ENCODE assay signal across 19 cellular contexts in genomic region chr2:100983684-100984310, GRCh38. TPM values are rescaled to one million over a fixed set of nuclear protein-coding genes. Genes with fewer than 3 reads are reported as not detected.
A peak's percentile ranks its signal among the peaks of the same experiment; 100 is the strongest.
DNase-seq lines count a peak whose midpoint lies in the region; ATAC-seq and TF ChIP-seq lines count a peak whose summit lies in the region.
"Had no signal": no experiment of that assay in that cellular context is flagged by ENCODE, and none has a peak within 500 bp of the region (broad histone marks: within the 10 kb centered on the region; RNA-seq: fewer than 3 reads in every experiment).

No MANE protein-coding gene starts in this region.

- ATAC-seq in left lung, result peak; percentile 28
- no peak for ATAC-seq in HG03342 (IDR thresholded peaks at IDR 0.05; ENCODE audit: unreplicated experiment)
- no peak for ATAC-seq in GM19397 (IDR thresholded peaks at IDR 0.05; ENCODE audit: unreplicated experiment)

- WGBS in smooth muscle cell (ENCODE audit: low lambda C conversion rate), result 59% methylated on average over 11 of the region's 11 CpGs

- H3K9me3 ChIP-seq in OCI-LY1 (ENCODE audit: low read length) (no peaks in the 10 kb centered on the region), left lung (no peaks in the 10 kb centered on the region), smooth muscle cell (replicated peaks; ENCODE audit: low read depth) (no peaks in the 10 kb centered on the region)
- H3K9me3 ChIP-seq: Caco-2, esophagus squamous epithelium, MG63, neutrophil, SJCRH30, suprapubic skin had no signal

- H3K36me3 ChIP-seq in OCI-LY1 (ENCODE audit: insufficient read depth, low read length), result no peaks in the 10 kb centered on the region
- no peaks in the 10 kb centered on the region for H3K36me3 ChIP-seq in left lung
- no peaks in the 10 kb centered on the region for H3K36me3 ChIP-seq in smooth muscle cell (ENCODE audit: low read depth)
- H3K36me3 ChIP-seq: MG63, neutrophil, SJCRH30 had no signal

- intact Hi-C loops in left lung (cut with DNase I), result no loop called here

- TF ChIP-seq CTCF in OCI-LY1 (IDR thresholded peaks at IDR 0.05; ENCODE audit: low read length), result no peak
- TF ChIP-seq CTCF in left lung (IDR thresholded peaks at IDR 0.05), result no peak
- TF ChIP-seq CTCF in smooth muscle cell (IDR thresholded peaks at IDR 0.05; ENCODE audit: borderline replicate concordance, insufficient read depth, poor library complexity, severe bottlenecking), result no peak

- H3K27me3 ChIP-seq in OCI-LY1 (ENCODE audit: insufficient read depth, low read length), result no peaks in the 10 kb centered on the region
- H3K27me3 ChIP-seq in left lung, result no peaks in the 10 kb centered on the region
- no peaks in the 10 kb centered on the region for H3K27me3 ChIP-seq in smooth muscle cell (ENCODE audit: low read depth)
- H3K27me3 ChIP-seq: esophagus squamous epithelium, MG63, neutrophil, suprapubic skin had no signal

- H3K4me3 ChIP-seq in OCI-LY1 (ENCODE audit: low read depth, low read length, poor library complexity, severe bottlenecking) (no peak overlapping the region), left lung (no peak overlapping the region), smooth muscle cell (no peak overlapping the region)
- H3K4me3 ChIP-seq: esophagus squamous epithelium, MG63, SJCRH30, suprapubic skin had no signal

- H4K20me1 ChIP-seq in OCI-LY1 (ENCODE audit: insufficient read depth, low read length) (no peaks in the 10 kb centered on the region), smooth muscle cell (ENCODE audit: low read depth) (peaks cover 4% of the 10 kb centered on the region)

- no peak for DNase-seq in left lung
- no peak for DNase-seq in smooth muscle cell (lab: John Stamatoyannopoulos, UW; ENCODE audit: unreplicated experiment)
- DNase-seq in G401 (ENCODE audit: low spot score), result no peak
- DNase-seq in foreskin melanocyte, result no peak
- DNase-seq: AML-193; Caco-2; esophagus squamous epithelium; HFFc6; islet precursor cell; MG63; NCI-H187 treated with DMSO at 0.1 percent for 48 hours; SJCRH30; stimulated activated CD4-positive, alpha-beta T cell treated with anti-CD3 and anti-CD28 coated beads, Interleukin-4, amount 100 ng/mL, for 24 hours had no signal

- H2AFZ ChIP-seq in OCI-LY1 (ENCODE audit: low read length), result no peak overlapping the region
- no peak overlapping the region for H2AFZ ChIP-seq in smooth muscle cell (ENCODE audit: low read depth)

- H3F3A ChIP-seq in OCI-LY1 (ENCODE audit: insufficient read depth, low read length) (no peaks in the 10 kb centered on the region), smooth muscle cell (ENCODE audit: low read depth) (peaks cover 5% of the 10 kb centered on the region)

- H3K9ac ChIP-seq in OCI-LY1 (ENCODE audit: low read length), result no peak overlapping the region
- H3K9ac ChIP-seq in smooth muscle cell (ENCODE audit: low read depth), result peak overlapping the region; percentile 19

- no peaks in the 10 kb centered on the region for H3K79me2 ChIP-seq in OCI-LY1 (ENCODE audit: insufficient read depth, low read length)
- no peaks in the 10 kb centered on the region for H3K79me2 ChIP-seq in smooth muscle cell (ENCODE audit: low read depth)

- H3K9me2 ChIP-seq in OCI-LY1 (ENCODE audit: low read depth, low read length), result no peaks in the 10 kb centered on the region

- H3K4me1 ChIP-seq in OCI-LY1 (ENCODE audit: insufficient read depth, low read length, severe bottlenecking), result peaks cover 48% of the 10 kb centered on the region
- H3K4me1 ChIP-seq in left lung, result no peaks in the 10 kb centered on the region
- no peaks in the 10 kb centered on the region for H3K4me1 ChIP-seq in smooth muscle cell (ENCODE audit: low read depth)
- H3K4me1 ChIP-seq: esophagus squamous epithelium, SJCRH30, suprapubic skin had no signal

- H3K27ac ChIP-seq in OCI-LY1 (ENCODE audit: low read depth, low read length, poor library complexity, severe bottlenecking) (peak overlapping the region; percentile 56), cingulate gyrus (ENCODE audit: low read depth, low read length) (peak overlapping the region; percentile 31), left lung (no peak overlapping the region), smooth muscle cell (ENCODE audit: low read depth) (peak overlapping the region; percentile 58)
- H3K27ac ChIP-seq: neutrophil, SJCRH30, suprapubic skin had no signal

- in situ Hi-C loops in G401 (cut with HindIII; ENCODE audit: low sequenced_read_pairs), result no loop called here

- no peak overlapping the region for H3K4me2 ChIP-seq in OCI-LY1 (ENCODE audit: low read length)
- peak overlapping the region; percentile 61 for H3K4me2 ChIP-seq in smooth muscle cell

RNA-seq across cellular contexts. Expression of gene RPL31, which starts 18.3 kb away (rescaled TPM):
- total RNA-seq in left lung (1,000 to 10,000 TPM in 1 of 2 donors, 100 to 1,000 TPM in 1; 865 to 1,175 TPM), smooth muscle cell (1,508 and 1,659 TPM in 2 replicates)
- 1,292 and 1,320 TPM in 2 replicates for polyA plus RNA-seq in smooth muscle cell
- total RNA-seq in G401 (2014; rRNA removed; shearing (Covaris generic)), result 2,056 and 2,130 TPM in 2 replicates

Comparison
In these comparisons a context has a peak if more than half of its experiments do, and no peak if none do; other contexts are left out.
1. H3K27ac ChIP-seq: peak in OCI-LY1 (single experiment), cingulate gyrus (single experiment) and smooth muscle cell (single experiment); none in left lung (0 of 2).